In the genomic region with DNA sequence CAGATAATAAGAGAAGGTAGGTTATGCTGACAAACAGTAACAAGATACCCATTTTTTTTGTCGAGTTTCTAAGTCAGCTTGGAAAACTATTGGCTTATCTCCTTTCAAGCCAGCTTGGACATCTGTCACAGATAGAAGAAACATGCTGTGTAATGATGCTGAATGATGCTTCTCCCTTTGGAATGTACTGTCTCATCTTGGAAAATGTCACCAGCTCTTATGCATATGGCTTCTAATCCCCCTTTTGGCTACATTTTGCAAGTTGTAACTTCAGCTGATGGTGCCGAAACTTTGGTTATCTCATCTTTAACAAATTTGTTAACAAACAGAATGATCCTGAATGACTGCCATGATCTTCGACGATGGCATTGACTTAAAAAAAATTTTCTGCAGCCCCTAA, we compare ENCODE assay signal across 21 cellular contexts.
"Had no signal": no experiment of that assay in that cellular context is flagged by ENCODE, and none has a peak within 500 bp of the region (broad histone marks: within the 10 kb centered on the region; RNA-seq: fewer than 3 reads in every experiment).

No MANE protein-coding gene starts in this region.

- H3K36me3 ChIP-seq: left ventricle myocardium inferior, right atrium auricular region, thoracic aorta, vagina had no signal

- DNase-seq: activated CD4-positive, alpha-beta T cell treated with anti-CD3 and anti-CD28 coated beads for 4 hours; activated CD4-positive, alpha-beta T cell treated with anti-CD3 and anti-CD28 coated beads, Interleukin-2, amount 50 U/mL, for 48 hours; activated CD4-positive, CD25-positive, alpha-beta regulatory T cell; activated effector memory CD4-positive, alpha-beta T cell treated with Interleukin-2 at 50 U/mL for 16 hours; activated naive CD4-positive, alpha-beta T cell treated with anti-CD3 and anti-CD28 coated beads for 36 hours; activated naive CD8-positive, alpha-beta T cell treated with anti-CD3 and anti-CD28 coated beads, Interleukin-2, amount 10 ng/mL, durations not matched to agents 7 days and 5 days; activated T-cell treated with anti-CD3 and anti-CD28 coated beads, Interleukin-2, amount 50 U/mL, for 72 hours; amygdala; cerebellar nuclear complex; hypothalamus; left ventricle myocardium inferior; mammary epithelial cell; psoas muscle; stimulated activated CD4-positive, alpha-beta T cell treated with anti-CD3 and anti-CD28 coated beads, Interleukin-4, amount 100 ng/mL, for 24 hours; stimulated activated naive CD4-positive, alpha-beta T cell treated with Interleukin-2 at 50 U/mL for 16 hours had no signal

- H3K9me3 ChIP-seq: left ventricle myocardium inferior, psoas muscle, right atrium auricular region, thoracic aorta, vagina had no signal

- H3K4me3 ChIP-seq: coronary artery, left ventricle myocardium inferior, psoas muscle, right atrium auricular region, thoracic aorta, vagina had no signal

- H3K27me3 ChIP-seq: right atrium auricular region, vagina had no signal

- H3K4me1 ChIP-seq: left ventricle myocardium inferior, psoas muscle, right atrium auricular region, vagina had no signal

- H3K27ac ChIP-seq: coronary artery, left ventricle myocardium inferior, psoas muscle, right atrium auricular region, thoracic aorta, vagina had no signal

- ATAC-seq: activated T-cell treated with anti-CD3 and anti-CD28 coated beads, Interleukin-2, amount 50 U/mL, for 72 hours; natural killer cell treated with Interleukin-12 subunit alpha and Interleukin-12 subunit beta and Interleukin-15 and Interleukin-18, amount 100 ng/mL, for 72 hours; psoas muscle had no signal

- FAIRE-seq: frontal cortex had no signal
